In the genomic region with DNA sequence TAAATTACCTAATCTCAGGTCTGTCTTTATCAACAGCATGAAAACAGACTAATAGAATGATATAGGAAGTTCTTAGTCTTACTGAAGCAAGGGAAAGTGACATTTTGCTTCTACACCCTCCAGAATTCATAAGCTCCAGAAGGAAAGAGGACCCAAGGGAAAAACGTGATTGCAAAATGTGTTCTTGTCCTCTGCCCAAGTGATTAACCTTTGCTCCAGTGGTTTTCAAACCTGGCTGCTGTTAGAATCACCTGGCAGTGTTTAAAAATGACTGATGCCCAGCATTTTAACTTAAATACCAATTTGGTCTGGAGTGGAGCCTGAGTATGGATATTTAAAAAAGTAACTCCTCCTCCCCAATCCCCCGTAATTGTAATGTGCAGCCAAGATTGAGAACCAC, we compare ENCODE assay signal across 33 cellular contexts.
"Had no signal": no experiment of that assay in that cellular context is flagged by ENCODE, and none has a peak within 500 bp of the region (broad histone marks: within the 10 kb centered on the region; RNA-seq: fewer than 3 reads in every experiment).

No MANE protein-coding gene starts in this region.

- H3K27me3 ChIP-seq: ascending aorta, breast epithelium, cardiac muscle cell, esophagus muscularis mucosa, gastroesophageal sphincter, heart right ventricle had no signal

- H3K27ac Mint-ChIP-seq: activated CD4-positive, alpha-beta memory T cell treated with anti-CD3 and anti-CD28 coated beads for 36 hours; activated CD4-positive, alpha-beta T cell treated with anti-CD3 and anti-CD28 coated beads for 36 hours; activated CD4-positive, alpha-beta T cell treated with anti-CD3 and anti-CD28 coated beads, Interleukin-2, amount 10 ng/mL, durations not matched to agents 24 days and 14 days; activated CD8-positive, alpha-beta memory T cell treated with anti-CD3 and anti-CD28 coated beads, Interleukin-2, amount 10 ng/mL, durations not matched to agents 7 days and 5 days; activated CD8-positive, alpha-beta T cell treated with anti-CD3 and anti-CD28 coated beads, Interleukin-2, amount 10 ng/mL, durations not matched to agents 7 days and 5 days; activated naive CD4-positive, alpha-beta T cell treated with anti-CD3 and anti-CD28 coated beads, Interleukin-2, amount 10 ng/mL, durations not matched to agents 7 days and 5 days; activated naive CD4-positive, alpha-beta T cell treated with anti-CD3 and anti-CD28 coated beads, Interleukin-2, amount 50 U/mL, for 72 hours; activated naive CD8-positive, alpha-beta T cell treated with anti-CD3 and anti-CD28 coated beads, Interleukin-2, amount 10 ng/mL, durations not matched to agents 7 days and 5 days; activated T-helper 1 cell treated with anti-CD3 and anti-CD28 coated beads, Interleukin-12 subunit alpha, Interleukin-12 subunit beta, Interleukin-2, Interleukin-4 antibody, amounts not matched to agents 30 ng/mL and 10 ng/mL and 1 ng/mL, durations not matched to agents 14 hours and 24 hours and 36 hours; activated T-helper 2 cell treated with anti-CD3 and anti-CD28 coated beads, Interferon-gamma antibody, Interleukin-2, Interleukin-4, amounts not matched to agents 10 μg/mL and 5 μg/mL and 100 μg/mL, durations not matched to agents 14 hours and 24 hours and 36 hours; brain; effector memory CD8-positive, alpha-beta T cell had no signal

- DNase-seq: activated CD4-positive, alpha-beta memory T cell treated with anti-CD3 and anti-CD28 coated beads for 36 hours; activated CD4-positive, alpha-beta T cell treated with anti-CD3 and anti-CD28 coated beads for 36 hours; activated CD4-positive, alpha-beta T cell treated with anti-CD3 and anti-CD28 coated beads, Interleukin-2, amount 10 ng/mL, durations not matched to agents 24 days and 14 days; activated CD4-positive, CD25-positive, alpha-beta regulatory T cell; activated CD4-positive, CD25-positive, alpha-beta regulatory T cell treated with anti-CD3 and anti-CD28 coated beads, Interleukin-2, amount 50 U/mL, for 72 hours; activated CD8-positive, alpha-beta memory T cell treated with anti-CD3 and anti-CD28 coated beads, Interleukin-2, amount 10 ng/mL, durations not matched to agents 7 days and 5 days; activated CD8-positive, alpha-beta memory T cell treated with anti-CD3 and anti-CD28 coated beads, Interleukin-2, amount 50 U/mL, for 4 hours; activated CD8-positive, alpha-beta T cell treated with anti-CD3 and anti-CD28 coated beads, Interleukin-2, amount 10 ng/mL, durations not matched to agents 7 days and 5 days; activated effector memory CD4-positive, alpha-beta T cell treated with anti-CD3 and anti-CD28 coated beads, Interleukin-2, amount 50 U/mL, for 16 hours; activated naive CD4-positive, alpha-beta T cell; activated naive CD4-positive, alpha-beta T cell treated with anti-CD3 and anti-CD28 coated beads, Interleukin-2, amount 10 ng/mL, durations not matched to agents 7 days and 5 days; activated naive CD8-positive, alpha-beta T cell treated with anti-CD3 and anti-CD28 coated beads, Interleukin-2, amount 10 ng/mL, durations not matched to agents 7 days and 5 days; activated T-cell treated with anti-CD3 and anti-CD28 coated beads, Interleukin-2, amount 50 U/mL, for 1 hour; activated T-cell treated with anti-CD3 and anti-CD28 coated beads, Interleukin-2, amount 50 U/mL, for 48 hours; central memory CD4-positive, alpha-beta T cell; cerebellar nuclear complex; dermis blood vessel endothelial cell; effector CD4-positive, alpha-beta T cell; effector memory CD8-positive, alpha-beta T cell; erythroblast; foreskin melanocyte; heart right ventricle; T-helper 2 cell had no signal

- H3K27me3 Mint-ChIP-seq: activated CD4-positive, alpha-beta memory T cell treated with anti-CD3 and anti-CD28 coated beads for 36 hours; activated CD4-positive, alpha-beta T cell treated with anti-CD3 and anti-CD28 coated beads for 36 hours; activated CD4-positive, alpha-beta T cell treated with anti-CD3 and anti-CD28 coated beads, Interleukin-2, amount 10 ng/mL, durations not matched to agents 24 days and 14 days; activated CD8-positive, alpha-beta memory T cell treated with anti-CD3 and anti-CD28 coated beads, Interleukin-2, amount 10 ng/mL, durations not matched to agents 7 days and 5 days; activated naive CD4-positive, alpha-beta T cell treated with anti-CD3 and anti-CD28 coated beads, Interleukin-2, amount 10 ng/mL, durations not matched to agents 7 days and 5 days; activated naive CD8-positive, alpha-beta T cell treated with anti-CD3 and anti-CD28 coated beads, Interleukin-2, amount 10 ng/mL, durations not matched to agents 7 days and 5 days; brain; effector memory CD8-positive, alpha-beta T cell had no signal

- H3K4me1 ChIP-seq: ascending aorta, breast epithelium, heart right ventricle had no signal

- H3K4me1 Mint-ChIP-seq: activated CD8-positive, alpha-beta memory T cell treated with anti-CD3 and anti-CD28 coated beads, Interleukin-2, amount 10 ng/mL, durations not matched to agents 7 days and 5 days; activated naive CD4-positive, alpha-beta T cell treated with anti-CD3 and anti-CD28 coated beads, Interleukin-2, amount 10 ng/mL, durations not matched to agents 7 days and 5 days; brain had no signal

- H3K4me3 ChIP-seq: ascending aorta, breast epithelium, cardiac muscle cell, coronary artery, esophagus muscularis mucosa, gastroesophageal sphincter, heart right ventricle had no signal

- ATAC-seq: activated CD4-positive, alpha-beta T cell treated with anti-CD3 and anti-CD28 coated beads for 36 hours; activated CD8-positive, alpha-beta memory T cell treated with anti-CD3 and anti-CD28 coated beads, Interleukin-2, amount 10 ng/mL, durations not matched to agents 7 days and 5 days; activated CD8-positive, alpha-beta T cell treated with anti-CD3 and anti-CD28 coated beads, Interleukin-2, amount 10 ng/mL, durations not matched to agents 7 days and 5 days; activated naive CD4-positive, alpha-beta T cell treated with anti-CD3 and anti-CD28 coated beads, Interleukin-2, amount 50 U/mL, for 72 hours; effector memory CD8-positive, alpha-beta T cell; gastroesophageal sphincter; heart right ventricle had no signal

- H3K27ac ChIP-seq: ascending aorta, breast epithelium, cardiac muscle cell, coronary artery, esophagus muscularis mucosa, gastroesophageal sphincter, heart right ventricle had no signal

- H3K4me3 Mint-ChIP-seq: activated CD4-positive, alpha-beta memory T cell treated with anti-CD3 and anti-CD28 coated beads for 36 hours; activated CD4-positive, alpha-beta T cell treated with anti-CD3 and anti-CD28 coated beads for 36 hours; activated CD4-positive, alpha-beta T cell treated with anti-CD3 and anti-CD28 coated beads, Interleukin-2, amount 10 ng/mL, durations not matched to agents 24 days and 14 days; activated CD8-positive, alpha-beta memory T cell treated with anti-CD3 and anti-CD28 coated beads, Interleukin-2, amount 10 ng/mL, durations not matched to agents 7 days and 5 days; activated CD8-positive, alpha-beta T cell treated with anti-CD3 and anti-CD28 coated beads, Interleukin-2, amount 10 ng/mL, durations not matched to agents 7 days and 5 days; activated naive CD4-positive, alpha-beta T cell treated with anti-CD3 and anti-CD28 coated beads, Interleukin-2, amount 10 ng/mL, durations not matched to agents 7 days and 5 days; activated naive CD8-positive, alpha-beta T cell treated with anti-CD3 and anti-CD28 coated beads, Interleukin-2, amount 10 ng/mL, durations not matched to agents 7 days and 5 days; activated T-helper 1 cell treated with anti-CD3 and anti-CD28 coated beads, Interleukin-12 subunit alpha, Interleukin-12 subunit beta, Interleukin-2, Interleukin-4 antibody, amounts not matched to agents 30 ng/mL and 10 ng/mL and 1 ng/mL, durations not matched to agents 14 hours and 24 hours and 36 hours; brain; effector memory CD8-positive, alpha-beta T cell had no signal
